Comparison of ENCODE assay signal across 10 cellular contexts in the genomic region with DNA sequence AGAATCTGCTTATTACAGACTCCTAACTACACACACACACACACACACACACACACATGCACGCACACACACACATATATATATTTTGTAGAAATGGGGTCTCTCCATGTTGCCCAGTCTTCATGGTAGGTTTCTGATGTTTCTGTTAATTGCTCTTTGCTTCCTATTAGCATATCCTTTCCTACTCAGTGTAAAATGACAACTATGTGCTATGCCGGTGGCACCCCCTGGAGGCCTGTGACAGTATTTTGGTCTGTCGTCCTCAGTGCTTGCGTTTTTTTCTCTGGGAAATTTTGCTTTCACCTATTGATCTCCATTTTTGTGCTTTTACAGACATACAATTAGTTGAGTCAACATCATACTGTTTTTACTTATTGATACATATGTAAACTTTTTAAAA.
DNase-seq lines count a peak whose midpoint lies in the region; ATAC-seq and TF ChIP-seq lines count a peak whose summit lies in the region.
"Had no signal": no experiment of that assay in that cellular context is flagged by ENCODE, and none has a peak within 500 bp of the region (broad histone marks: within the 10 kb centered on the region; RNA-seq: fewer than 3 reads in every experiment).

No MANE protein-coding gene starts in this region.

- H3K9ac ChIP-seq in NT2/D1 (ENCODE audit: insufficient read length, low read depth), result no peak overlapping the region

- H3K27me3 ChIP-seq in NT2/D1 (ENCODE audit: insufficient read depth, insufficient read length), result no peaks in the 10 kb centered on the region

- no peaks in the 10 kb centered on the region for H3K36me3 ChIP-seq in NT2/D1 (ENCODE audit: insufficient read depth, insufficient read length, low read length)

- no peaks in the 10 kb centered on the region for H3K4me1 ChIP-seq in NT2/D1 (ENCODE audit: insufficient read depth, insufficient read length)

- peak; percentile 84 for TF ChIP-seq CTCF in 22Rv1 (IDR thresholded peaks at IDR 0.05)
- peak; percentile 37 for TF ChIP-seq CTCF in GM12873 (IDR thresholded peaks at IDR 0.05; ENCODE audit: insufficient read depth, low read depth, low read length, missing control alignments)

- no peak overlapping the region for H3K27ac ChIP-seq in 22Rv1

- peak; percentile 40 for DNase-seq in NT2/D1 (ENCODE audit: low read depth, low spot score)
- DNase-seq in globus pallidus (ENCODE audit: low spot score), result peak; percentile 80
- DNase-seq in UCSD-AML1 (lab: John Stamatoyannopoulos, UW; ENCODE audit: unreplicated experiment), result no peak
- no peak for DNase-seq in left lobe of liver (ENCODE audit: low spot score)
- no peak for DNase-seq in stimulated activated CD4-positive, alpha-beta T cell treated with anti-CD3 and anti-CD28 coated beads, Interleukin-2, amount 100 ng/mL, for 48 hours
- DNase-seq: amniotic stem cell had no signal

- no peak for ATAC-seq in left lobe of liver
- ATAC-seq in GM21737 (IDR thresholded peaks at IDR 0.05; ENCODE audit: unreplicated experiment), result no peak
- ATAC-seq: stimulated activated effector memory CD8-positive, alpha-beta T cell treated with anti-CD3 and anti-CD28 coated beads, Interleukin-12 subunit alpha, Interleukin-12 subunit beta, amount 100 ng/mL, for 72 hours had no signal

- H3K9me3 ChIP-seq in NT2/D1 (ENCODE audit: insufficient read depth, low read length), result no peaks in the 10 kb centered on the region

- H3K4me3 ChIP-seq in NT2/D1 (ENCODE audit: insufficient read length, low read depth), result no peak overlapping the region

Comparison
In these comparisons a context has a peak if more than half of its experiments do, and no peak if none do; other contexts are left out.
1. DNase-seq: peak in NT2/D1 (single experiment) and globus pallidus (single experiment); none in UCSD-AML1 (single experiment), left lobe of liver (single experiment) and stimulated activated CD4-positive, alpha-beta T cell treated with anti-CD3 and anti-CD28 coated beads, Interleukin-2, amount 100 ng/mL, for 48 hours (0 of 2).